In genomic region chr2:132038883-132039235, GRCh38 we compare ENCODE assay signal across 2 cellular contexts.
TF ChIP-seq lines count a peak whose summit lies in the region.

No MANE protein-coding gene starts in this region.

TF ChIP-seq in K562, 482 proteins besides CTCF, POLR2A, EP300 and RAD21:
- peak; percentile 20 for TF ChIP-seq CBX8 (IDR thresholded peaks at IDR 0.05; ENCODE audit: borderline replicate concordance, extremely low read depth, low read depth, low read length, poor library complexity, severe bottlenecking)

TF ChIP-seq in HepG2, 621 proteins besides CTCF, POLR2A, EP300 and RAD21:
- TF ChIP-seq, protein P1, sequence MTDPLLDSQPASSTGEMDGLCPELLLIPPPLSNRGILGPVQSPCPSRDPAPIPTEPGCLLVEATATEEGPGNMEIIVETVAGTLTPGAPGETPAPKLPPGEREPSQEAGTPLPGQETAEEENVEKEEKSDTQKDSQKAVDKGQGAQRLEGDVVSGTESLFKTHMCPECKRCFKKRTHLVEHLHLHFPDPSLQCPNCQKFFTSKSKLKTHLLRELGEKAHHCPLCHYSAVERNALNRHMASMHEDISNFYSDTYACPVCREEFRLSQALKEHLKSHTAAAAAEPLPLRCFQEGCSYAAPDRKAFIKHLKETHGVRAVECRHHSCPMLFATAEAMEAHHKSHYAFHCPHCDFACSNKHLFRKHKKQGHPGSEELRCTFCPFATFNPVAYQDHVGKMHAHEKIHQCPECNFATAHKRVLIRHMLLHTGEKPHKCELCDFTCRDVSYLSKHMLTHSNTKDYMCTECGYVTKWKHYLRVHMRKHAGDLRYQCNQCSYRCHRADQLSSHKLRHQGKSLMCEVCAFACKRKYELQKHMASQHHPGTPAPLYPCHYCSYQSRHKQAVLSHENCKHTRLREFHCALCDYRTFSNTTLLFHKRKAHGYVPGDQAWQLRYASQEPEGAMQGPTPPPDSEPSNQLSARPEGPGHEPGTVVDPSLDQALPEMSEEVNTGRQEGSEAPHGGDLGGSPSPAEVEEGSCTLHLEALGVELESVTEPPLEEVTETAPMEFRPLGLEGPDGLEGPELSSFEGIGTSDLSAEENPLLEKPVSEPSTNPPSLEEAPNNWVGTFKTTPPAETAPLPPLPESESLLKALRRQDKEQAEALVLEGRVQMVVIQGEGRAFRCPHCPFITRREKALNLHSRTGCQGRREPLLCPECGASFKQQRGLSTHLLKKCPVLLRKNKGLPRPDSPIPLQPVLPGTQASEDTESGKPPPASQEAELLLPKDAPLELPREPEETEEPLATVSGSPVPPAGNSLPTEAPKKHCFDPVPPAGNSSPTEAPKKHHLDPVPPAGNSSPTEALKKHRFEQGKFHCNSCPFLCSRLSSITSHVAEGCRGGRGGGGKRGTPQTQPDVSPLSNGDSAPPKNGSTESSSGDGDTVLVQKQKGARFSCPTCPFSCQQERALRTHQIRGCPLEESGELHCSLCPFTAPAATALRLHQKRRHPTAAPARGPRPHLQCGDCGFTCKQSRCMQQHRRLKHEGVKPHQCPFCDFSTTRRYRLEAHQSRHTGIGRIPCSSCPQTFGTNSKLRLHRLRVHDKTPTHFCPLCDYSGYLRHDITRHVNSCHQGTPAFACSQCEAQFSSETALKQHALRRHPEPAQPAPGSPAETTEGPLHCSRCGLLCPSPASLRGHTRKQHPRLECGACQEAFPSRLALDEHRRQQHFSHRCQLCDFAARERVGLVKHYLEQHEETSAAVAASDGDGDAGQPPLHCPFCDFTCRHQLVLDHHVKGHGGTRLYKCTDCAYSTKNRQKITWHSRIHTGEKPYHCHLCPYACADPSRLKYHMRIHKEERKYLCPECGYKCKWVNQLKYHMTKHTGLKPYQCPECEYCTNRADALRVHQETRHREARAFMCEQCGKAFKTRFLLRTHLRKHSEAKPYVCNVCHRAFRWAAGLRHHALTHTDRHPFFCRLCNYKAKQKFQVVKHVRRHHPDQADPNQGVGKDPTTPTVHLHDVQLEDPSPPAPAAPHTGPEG (CRISPR knock-in tag; IDR thresholded peaks at IDR 0.05) = 0 out of 2 replicates have a peak, but pooled peaks have one; percentile 31
- peak; percentile 57; the same call in 1 of the 2 replicates for TF ChIP-seq EZH2 (conservative IDR thresholded peaks at IDR 0.05; ENCODE audit: low read depth, low read length)
